24 cellular contexts compared by ENCODE assay signal in the genomic region with DNA sequence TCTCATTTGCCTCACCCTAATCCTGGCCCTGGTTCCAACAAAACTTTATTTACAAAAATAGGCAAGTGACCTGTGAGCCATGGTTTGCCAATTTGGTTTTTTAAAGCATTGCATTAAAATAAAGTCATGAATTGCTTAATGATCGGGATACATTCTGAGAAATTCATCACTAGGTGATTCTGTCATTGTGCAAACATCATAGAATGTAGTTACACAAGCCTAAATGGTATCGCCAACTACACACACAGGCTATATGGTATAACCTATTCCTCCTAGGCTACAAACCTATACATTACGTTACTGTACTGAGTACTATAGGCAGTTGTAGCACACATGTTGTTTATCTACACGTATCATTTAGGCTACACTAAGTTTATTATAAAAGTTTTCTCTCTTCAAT. TPM values are rescaled to one million over a fixed set of nuclear protein-coding genes. Genes with fewer than 3 reads are reported as not detected.
A peak's percentile ranks its signal among the peaks of the same experiment; 100 is the strongest.
DNase-seq lines count a peak whose midpoint lies in the region; ATAC-seq, FAIRE-seq and TF ChIP-seq lines count a peak whose summit lies in the region.
"Had no signal": no experiment of that assay in that cellular context is flagged by ENCODE, and none has a peak within 500 bp of the region (broad histone marks: within the 10 kb centered on the region; RNA-seq: fewer than 3 reads in every experiment).

No MANE protein-coding gene starts in this region.

- no peak overlapping the region for H3K4me3 Mint-ChIP-seq in Caco-2 (ENCODE audit: unreplicated experiment)
- H3K4me3 Mint-ChIP-seq in effector memory CD8-positive, alpha-beta T cell = no peak overlapping the region
- H3K4me3 Mint-ChIP-seq: CD14-positive monocyte; CD4-positive, alpha-beta memory T cell; CD4-positive, CD25-positive, alpha-beta regulatory T cell; CD8-positive, alpha-beta memory T cell had no signal

- FAIRE-seq in bronchial epithelial cell (lab: Jason Lieb, UNC) (no peak), islet of Langerhans (lab: Jason Lieb, UNC) (peak; percentile 74)
- FAIRE-seq: D721Med, G401.6, GM12891, GM19239 had no signal

- no peak overlapping the region for H2AFZ ChIP-seq in PC-3 (ENCODE audit: low read length)

- DNase-seq in PC-3 (peak; percentile 69), SK-N-MC (ENCODE audit: low read depth, low spot score) (no peak), bronchial epithelial cell (ENCODE audit: low read depth) (peak; percentile 67), Caco-2 (no peak), RWPE1 (ENCODE audit: low spot score) (no peak)
- DNase-seq in effector memory CD8-positive, alpha-beta T cell = no peak
- DNase-seq: 8988T; ACHN; BE2C; C1 segment of cervical spinal cord; Calu3; CD4-positive, alpha-beta memory T cell; CD4-positive, CD25-positive, alpha-beta regulatory T cell; CD8-positive, alpha-beta memory T cell; COR-L47; DMS79 treated with DMSO at 0.1 percent for 48 hours; GF-D8 had no signal

- H3K9ac ChIP-seq in PC-3 (ENCODE audit: low read length) (no peak overlapping the region), SK-N-MC (ENCODE audit: insufficient read length) (no peak overlapping the region)
- H3K9ac ChIP-seq: BLaER1 had no signal

- H3K9me3 Mint-ChIP-seq in Caco-2 (ENCODE audit: unreplicated experiment) = no peaks in the 10 kb centered on the region
- H3K9me3 Mint-ChIP-seq in effector memory CD8-positive, alpha-beta T cell = no peaks in the 10 kb centered on the region
- H3K9me3 Mint-ChIP-seq: CD8-positive, alpha-beta memory T cell had no signal

- TF ChIP-seq CTCF in PC-3 (conservative IDR thresholded peaks at IDR 0.05; ENCODE audit: low read depth, low read length) (no peak), bronchial epithelial cell (IDR thresholded peaks at IDR 0.05; ENCODE audit: insufficient read depth, low read length, severe bottlenecking) (no peak), Caco-2 (IDR thresholded peaks at IDR 0.05; ENCODE audit: insufficient read depth in 1 of 2, low read depth in 1 of 2, low read length in 1 of 2, severe bottlenecking in 1 of 2, unreplicated experiment in 1 of 2) (no peak), RWPE1 (conservative IDR thresholded peaks at IDR 0.05; ENCODE audit: low read depth) (no peak)

- H3K27ac ChIP-seq in PC-3 (ENCODE audit: low read length) = no peak overlapping the region
- H3K27ac ChIP-seq in SK-N-MC = peak overlapping the region; percentile 42; the same call in 1 of the 2 replicates
- no peak overlapping the region for H3K27ac ChIP-seq in RWPE1
- H3K27ac ChIP-seq: BLaER1 had no signal

- H3K27me3 Mint-ChIP-seq in Caco-2 (ENCODE audit: insufficient read depth, unreplicated experiment) = no peaks in the 10 kb centered on the region
- peaks cover 13 to 30% of the 10 kb centered on the region in 2 donors for H3K27me3 Mint-ChIP-seq in effector memory CD8-positive, alpha-beta T cell

- H3K27ac Mint-ChIP-seq in Caco-2 (ENCODE audit: unreplicated experiment) = no peak overlapping the region
- H3K27ac Mint-ChIP-seq in effector memory CD8-positive, alpha-beta T cell = no peak overlapping the region
- H3K27ac Mint-ChIP-seq: CD4-positive, alpha-beta memory T cell; CD4-positive, CD25-positive, alpha-beta regulatory T cell; CD8-positive, alpha-beta memory T cell had no signal

- no peaks in the 10 kb centered on the region for H3F3A ChIP-seq in PC-3 (ENCODE audit: low read length, unreplicated experiment)

- H3K9me2 ChIP-seq in PC-3 (replicated peaks; ENCODE audit: low read length) = no peaks in the 10 kb centered on the region

- H3K4me1 ChIP-seq in PC-3 (ENCODE audit: insufficient read depth, low read length) (peaks cover 28% of the 10 kb centered on the region), Caco-2 (peaks cover 8% of the 10 kb centered on the region; the same call in 1 of the 2 replicates)
- H3K4me1 ChIP-seq: BE2C, BLaER1 had no signal

- H3K79me2 ChIP-seq in PC-3 (ENCODE audit: low read length) = no peaks in the 10 kb centered on the region

- intact Hi-C loops in PC-3 (cut with micrococcal nuclease) = no loop called here
- intact Hi-C loops in Caco-2 (cut with micrococcal nuclease; ENCODE audit: unreplicated experiment) = no loop called here

- H3K4me1 Mint-ChIP-seq in Caco-2 (ENCODE audit: low read depth, unreplicated experiment) = no peaks in the 10 kb centered on the region
- H3K4me1 Mint-ChIP-seq in effector memory CD8-positive, alpha-beta T cell (ENCODE audit: low read depth in 2 of 2) = peaks cover 0 to 2% of the 10 kb centered on the region in 2 donors

- POLR2A ChIA-PET in PC-3 (lab: Charles Lee; ENCODE audit: unreplicated experiment) (no interaction called here), Caco-2 (lab: Charles Lee) (no interaction called here), RWPE1 (lab: Yijun Ruan, JAX; ENCODE audit: low non-redundant PET) (no interaction called here)

- H3K36me3 ChIP-seq in PC-3 (ENCODE audit: low read depth, low read length) (no peaks in the 10 kb centered on the region), SK-N-MC (ENCODE audit: insufficient read depth, low read length) (no peaks in the 10 kb centered on the region), bronchial epithelial cell (ENCODE audit: control insufficient read depth, insufficient read depth, low read length) (no peaks in the 10 kb centered on the region), Caco-2 (ENCODE audit: control insufficient read depth, insufficient read depth, low read length) (no peaks in the 10 kb centered on the region)
- H3K36me3 ChIP-seq: BE2C, BLaER1 had no signal

- no peak overlapping the region for H3K4me2 ChIP-seq in PC-3 (ENCODE audit: low read length)
- H3K4me2 ChIP-seq: BLaER1 had no signal

- no peaks in the 10 kb centered on the region for H3K9me3 ChIP-seq in PC-3 (ENCODE audit: low read length)
- H3K9me3 ChIP-seq in SK-N-MC (ENCODE audit: low read depth, low read length) = no peaks in the 10 kb centered on the region
- H3K9me3 ChIP-seq in Caco-2 = no peaks in the 10 kb centered on the region
- H3K9me3 ChIP-seq: BE2C, BLaER1 had no signal

- H4K20me1 ChIP-seq in PC-3 (ENCODE audit: low read length) = no peaks in the 10 kb centered on the region
- H4K20me1 ChIP-seq: BLaER1 had no signal

- CTCF ChIA-PET in PC-3 (lab: Charles Lee) = no interaction called here
- CTCF ChIA-PET in Caco-2 (lab: Charles Lee) = no interaction called here
- CTCF ChIA-PET in RWPE1 (lab: Yijun Ruan, JAX) = no interaction called here

- H3K27me3 ChIP-seq in PC-3 (ENCODE audit: low read length) (no peaks in the 10 kb centered on the region), bronchial epithelial cell (ENCODE audit: control insufficient read depth, insufficient read depth, low read length) (no peaks in the 10 kb centered on the region), Caco-2 (replicated peaks; ENCODE audit: control insufficient read depth, insufficient read depth, low read length) (no peaks in the 10 kb centered on the region)
- H3K27me3 ChIP-seq: BLaER1 had no signal

- no peaks in the 10 kb centered on the region for H3K36me3 Mint-ChIP-seq in Caco-2 (ENCODE audit: insufficient read depth, unreplicated experiment)
- peaks cover 4% of the 10 kb centered on the region for H3K36me3 Mint-ChIP-seq in effector memory CD8-positive, alpha-beta T cell (ENCODE audit: insufficient read depth)
- H3K36me3 Mint-ChIP-seq: CD14-positive monocyte; CD4-positive, alpha-beta memory T cell; CD4-positive, CD25-positive, alpha-beta regulatory T cell had no signal

- H3K4me3 ChIP-seq in PC-3 (ENCODE audit: low read length) (no peak overlapping the region), SK-N-MC (no peak overlapping the region), bronchial epithelial cell (ENCODE audit: low read depth, low read length) (no peak overlapping the region), Caco-2 (ENCODE audit: low read depth, low read length) (no peak overlapping the region)
- H3K4me3 ChIP-seq: BLaER1 had no signal

- ATAC-seq in PC-3 = peak; percentile 57
- no peak for ATAC-seq in effector memory CD8-positive, alpha-beta T cell (replicated peaks)

- BruUV-seq in PC-3 (replicated peaks; lab: Mats Ljungman, UMichigan) (no TSS peak), Caco-2 (replicated peaks; lab: Mats Ljungman, UMichigan) (no TSS peak)

RNA-seq across cellular contexts. Expression of gene SSR3, which starts 45.9 kb away (rescaled TPM):
- total RNA-seq in PC-3 (2014; rRNA removed) = 171 and 178 TPM in 2 replicates
- total RNA-seq in bronchial epithelial cell = 168 and 245 TPM in 2 replicates
- 177 and 186 TPM in 2 replicates for total RNA-seq in Caco-2 (2022)

Comparison
In these comparisons a context has a peak if more than half of its experiments do, and no peak if none do; other contexts are left out.
1. DNase-seq: peak in PC-3 (single experiment) and bronchial epithelial cell (single experiment); none in SK-N-MC (single experiment), Caco-2 (0 of 2), effector memory CD8-positive, alpha-beta T cell (0 of 3) and RWPE1 (single experiment).